In the genomic region with DNA sequence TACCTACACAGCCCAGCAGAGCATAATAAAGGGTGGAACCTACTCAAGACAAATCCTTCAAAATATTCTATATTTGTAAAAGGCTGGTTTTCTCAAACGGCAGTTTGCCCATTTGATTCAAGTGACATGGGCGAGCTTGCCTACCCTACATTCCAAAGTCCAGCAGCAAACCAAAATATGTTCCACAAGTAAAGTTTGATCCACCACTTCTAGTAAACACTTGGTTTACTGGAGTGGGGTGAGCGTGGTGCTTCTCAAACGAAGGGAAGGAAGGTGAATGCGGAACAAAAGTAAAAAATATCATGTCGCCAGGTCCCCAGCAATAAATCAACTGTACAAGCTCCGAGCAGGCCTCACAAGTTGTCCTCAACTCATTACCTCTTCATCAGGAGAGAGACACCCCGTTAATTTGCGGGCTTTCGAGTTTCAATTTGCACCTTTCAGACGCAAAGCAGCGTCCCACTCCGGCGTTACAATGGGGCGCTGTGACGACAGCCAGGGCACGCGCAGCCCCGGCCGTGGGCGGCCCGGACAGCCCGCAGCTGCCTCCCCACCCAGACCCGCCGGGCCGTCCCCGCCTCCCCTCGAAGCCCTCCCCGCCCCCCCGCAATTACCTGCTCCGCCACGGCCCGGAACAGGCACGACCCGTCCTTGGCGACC, we compare ENCODE assay signal across 8 cellular contexts. TPM values are rescaled to one million over a fixed set of nuclear protein-coding genes. Genes with fewer than 3 reads are reported as not detected.
A peak's percentile ranks its signal among the peaks of the same experiment; 100 is the strongest.
DNase-seq lines count a peak whose midpoint lies in the region; ATAC-seq, FAIRE-seq and TF ChIP-seq lines count a peak whose summit lies in the region.

No MANE protein-coding gene starts in this region.

- in situ Hi-C loops in HepG2 (cut with HindIII; ENCODE audit: extremely low pct_ligation_motif_present, low pct_unique_long_range_greater_than_20kb): no loop called here

- H3K9ac ChIP-seq in H9 (ENCODE audit: extremely low read depth, insufficient read length, low read length): peak overlapping the region; percentile 79
- H3K9ac ChIP-seq in colonic mucosa (ENCODE audit: low read depth in 2 of 2, low read length in 2 of 2): peak overlapping the region; percentile 52 to 100
- H3K9ac ChIP-seq in HepG2 (ENCODE audit: insufficient read depth, low read depth, low read length): peak overlapping the region; percentile 87

- TF ChIP-seq RAD21 in HepG2 (CRISPR knock-in tag; IDR thresholded peaks at IDR 0.05): no peak

- no CpG with 5 or more reads among the region's 36 CpGs for WGBS in H9 (ENCODE audit: extremely low coverage, insufficient read length, low lambda C conversion rate)
- under 1% methylated on average over 8 of the region's 36 CpGs for WGBS in HepG2 (ENCODE audit: low lambda C conversion rate)

- no TSS peak for BruUV-seq in HepG2 (replicated peaks; lab: Mats Ljungman, UMichigan)

- H4K91ac ChIP-seq in H9 (ENCODE audit: insufficient read length, low read depth, low read length): no peak overlapping the region

- H4K8ac ChIP-seq in H9 (replicated peaks; ENCODE audit: insufficient read length, low read depth, low read length): no peak overlapping the region

- no peak overlapping the region for H3K56ac ChIP-seq in H9 (ENCODE audit: insufficient read length, low read depth, low read length)

- H2BK15ac ChIP-seq in H9 (ENCODE audit: low read depth, low read length): no peak overlapping the region

- ATAC-seq in HepG2: peak; percentile 37

- no peak overlapping the region for H3K4ac ChIP-seq in H9 (ENCODE audit: low read depth, low read length)

- H3K36me3 ChIP-seq in MG63 (peaks cover 7% of the 10 kb centered on the region), colonic mucosa (no peaks in the 10 kb centered on the region), HepG2 (replicated peaks in 1 of 2; ENCODE audit: control insufficient read depth in 1 of 2, insufficient read depth in 2 of 2, low read length in 2 of 2) (0 out of 5 replicates have a peak, but pooled peaks cover 0 to 11% of the 10 kb centered on the region in 2 experiments)

- CTCF ChIA-PET in HepG2 (lab: Yijun Ruan, JAX; ENCODE audit: low intra/inter-chr PET ratio, low total read pairs): no interaction called here

- H3K4me3 ChIP-seq in GM12865 (ENCODE audit: low read depth, low read length): peak overlapping the region; percentile 98
- peak overlapping the region; percentile 85 for H3K4me3 ChIP-seq in MG63
- H3K4me3 ChIP-seq in colonic mucosa: peak overlapping the region; percentile 82
- peak overlapping the region; percentile 75 to 84 (median 78) for H3K4me3 ChIP-seq in HepG2 (replicated peaks in 1 of 3; ENCODE audit: insufficient read depth in 1 of 3, low read depth in 2 of 3, low read length in 3 of 3)

- H2BK5ac ChIP-seq in H9 (ENCODE audit: insufficient read length, low read length): no peak overlapping the region

- intact Hi-C loops in activated CD4-positive, alpha-beta T cell treated with anti-CD3 and anti-CD28 coated beads, Interleukin-2, amount 10 ng/mL, durations not matched to agents 24 days and 14 days (cut with micrococcal nuclease): loop anchor here (1.0 to 10.0 kb wide), 3 partner anchors 49 to 1625 kb away; no protein-coding TSS in a partner anchor
- intact Hi-C loops in colonic mucosa (cut with DNase I) (no loop called here), HepG2 (cut with micrococcal nuclease; ENCODE audit: unreplicated experiment) (loop anchor here (2.0 kb wide), 1 partner anchor 81 kb away; a partner anchor contains a TSS)

- H2AK5ac ChIP-seq in H9 (ENCODE audit: insufficient read length, low read length): no peak overlapping the region

- H3K27me3 ChIP-seq in H9 (ENCODE audit: insufficient read depth, low read length) (no peaks in the 10 kb centered on the region), MG63 (no peaks in the 10 kb centered on the region), colonic mucosa (no peaks in the 10 kb centered on the region), HepG2 (ENCODE audit: control insufficient read depth in 1 of 2, insufficient read depth in 2 of 2, low read length in 2 of 2) (peaks cover 0 to 4% of the 10 kb centered on the region in 2 experiments; a peak in 1 of 5 replicates)

- peaks cover 14% of the 10 kb centered on the region for H3K23me2 ChIP-seq in H9 (ENCODE audit: insufficient read length, low read depth, low read length, poor library complexity, severe bottlenecking)

- no peak overlapping the region for H4K5ac ChIP-seq in H9 (ENCODE audit: insufficient read length, low read depth, low read length)

- DNase-seq in GM12865 (ENCODE audit: low read depth) (peak; percentile 94), H9 (peak; percentile 39), MG63 (peak; percentile 66), colonic mucosa (peak; percentile 80), HepG2 (ENCODE audit: low spot score) (peak; percentile 21), cortex of kidney (lab: John Stamatoyannopoulos, UW) (no peak)
- DNase-seq in activated CD4-positive, alpha-beta T cell treated with anti-CD3 and anti-CD28 coated beads, Interleukin-2, amount 10 ng/mL, durations not matched to agents 24 days and 14 days: peak; percentile 93
- DNase-seq in stimulated activated CD4-positive, alpha-beta T cell treated with anti-CD3 and anti-CD28 coated beads, Interleukin-4, amount 100 ng/mL, for 24 hours: peak; percentile 77

- no peak overlapping the region for H3T11ph ChIP-seq in H9 (ENCODE audit: low read length)

- H3K79me2 ChIP-seq in H9 (ENCODE audit: insufficient read depth, low read length) (peaks cover 27% of the 10 kb centered on the region; the same call in 1 of the 2 replicates), HepG2 (ENCODE audit: insufficient read depth, low read length) (peaks cover 50% of the 10 kb centered on the region)

- H3K27me3 Mint-ChIP-seq in H9 (ENCODE audit: low read depth): no peaks in the 10 kb centered on the region
- H3K27me3 Mint-ChIP-seq in activated CD4-positive, alpha-beta T cell treated with anti-CD3 and anti-CD28 coated beads, Interleukin-2, amount 10 ng/mL, durations not matched to agents 24 days and 14 days: no peaks in the 10 kb centered on the region

- H3K4me1 Mint-ChIP-seq in H9: peaks cover 24 to 27% of the 10 kb centered on the region in 2 experiments
- peaks cover 32% of the 10 kb centered on the region for H3K4me1 Mint-ChIP-seq in activated CD4-positive, alpha-beta T cell treated with anti-CD3 and anti-CD28 coated beads, Interleukin-2, amount 10 ng/mL, durations not matched to agents 24 days and 14 days

- no peak overlapping the region for H2BK12ac ChIP-seq in H9 (ENCODE audit: insufficient read length, low read depth, low read length)

- H3K79me1 ChIP-seq in H9 (ENCODE audit: insufficient read depth, low read depth, low read length, poor library complexity, severe bottlenecking): no peaks in the 10 kb centered on the region

- H3K9me3 Mint-ChIP-seq in H9: peaks cover 0 to 2% of the 10 kb centered on the region in 2 experiments; a peak in 1 of 5 replicates
- H3K9me3 Mint-ChIP-seq in activated CD4-positive, alpha-beta T cell treated with anti-CD3 and anti-CD28 coated beads, Interleukin-2, amount 10 ng/mL, durations not matched to agents 24 days and 14 days: no peaks in the 10 kb centered on the region

- H3K14ac ChIP-seq in H9 (ENCODE audit: insufficient read depth, low read length): no peak overlapping the region

- peak overlapping the region; percentile 94 to 97 for H3K4me3 Mint-ChIP-seq in H9
- H3K4me3 Mint-ChIP-seq in activated CD4-positive, alpha-beta T cell treated with anti-CD3 and anti-CD28 coated beads, Interleukin-2, amount 10 ng/mL, durations not matched to agents 24 days and 14 days: peak overlapping the region; percentile 95

- POLR2A ChIA-PET in HepG2 (lab: Yijun Ruan, JAX): interaction anchor here (1.4 kb wide), 1 partner anchor 81 kb away, joined by 8 read pairs; a partner anchor contains a TSS

- no peak overlapping the region for H3K23ac ChIP-seq in H9 (ENCODE audit: insufficient read length, low read depth, low read length)

- no peak overlapping the region for H2BK20ac ChIP-seq in H9 (ENCODE audit: low read depth, low read length, poor library complexity, severe bottlenecking)

- no peak overlapping the region for H2BK120ac ChIP-seq in H9 (ENCODE audit: low read depth, low read length, poor library complexity, severe bottlenecking)

- H3K27ac ChIP-seq in H9 (ENCODE audit: insufficient read length, low read depth, low read length) (no peak overlapping the region), colonic mucosa (peak overlapping the region; percentile 99), HepG2 (ENCODE audit: extremely low read length, insufficient read depth, low read length) (peak overlapping the region; percentile 92)

- no peak for FAIRE-seq in HepG2 (lab: Jason Lieb, UNC)

- H4K20me1 ChIP-seq in H9 (ENCODE audit: control insufficient read depth, insufficient read depth, insufficient read length) (no peaks in the 10 kb centered on the region), HepG2 (ENCODE audit: insufficient read depth, low read length) (peaks cover 20% of the 10 kb centered on the region)

- TF ChIP-seq EP300 in HepG2 (IDR thresholded peaks at IDR 0.05; ENCODE audit: low read depth in 2 of 2, low read length in 2 of 2) (no peak), HepG2 (CRISPR knock-in tag; IDR thresholded peaks at IDR 0.05; ENCODE audit: borderline replicate concordance) (no peak)

- H3K4me2 ChIP-seq in H9 (ENCODE audit: insufficient read depth, insufficient read length, low read length): peak overlapping the region; percentile 86
- H3K4me2 ChIP-seq in HepG2 (ENCODE audit: low read depth, low read length): peak overlapping the region; percentile 99

- peak overlapping the region; percentile 26 to 96 (median 44); a peak in 4 of 7 replicates for H3K27ac Mint-ChIP-seq in H9
- H3K27ac Mint-ChIP-seq in activated CD4-positive, alpha-beta T cell treated with anti-CD3 and anti-CD28 coated beads, Interleukin-2, amount 10 ng/mL, durations not matched to agents 24 days and 14 days: peak overlapping the region; percentile 92

- H3K9me3 ChIP-seq in H9 (ENCODE audit: control insufficient read depth, low read depth, low read length) (no peaks in the 10 kb centered on the region), MG63 (no peaks in the 10 kb centered on the region), colonic mucosa (no peaks in the 10 kb centered on the region), HepG2 (ENCODE audit: low read length) (no peaks in the 10 kb centered on the region)

- no peak for TF ChIP-seq CTCF in GM12865 (IDR thresholded peaks at IDR 0.05; ENCODE audit: insufficient read depth, low read depth, low read length, missing control alignments)
- TF ChIP-seq CTCF in H9 (conservative IDR thresholded peaks at IDR 0.05): no peak
- no peak for TF ChIP-seq CTCF in colonic mucosa (IDR thresholded peaks at IDR 0.05)
- no peak for TF ChIP-seq CTCF in HepG2 (CRISPR knock-in tag; IDR thresholded peaks at IDR 0.05)

- no peak overlapping the region for H3K18ac ChIP-seq in H9 (ENCODE audit: insufficient read length, low read depth, low read length)

- peaks cover 6 to 10% (median 8%) of the 10 kb centered on the region in 3 experiments for H3K36me3 Mint-ChIP-seq in H9 (ENCODE audit: insufficient read depth in 1 of 3, low read depth in 3 of 3)
- H3K36me3 Mint-ChIP-seq in activated CD4-positive, alpha-beta T cell treated with anti-CD3 and anti-CD28 coated beads, Interleukin-2, amount 10 ng/mL, durations not matched to agents 24 days and 14 days (ENCODE audit: low read depth): peaks cover 23% of the 10 kb centered on the region

- no peaks in the 10 kb centered on the region for H3K4me1 ChIP-seq in H9 (ENCODE audit: insufficient read depth, low read length)
- H3K4me1 ChIP-seq in colonic mucosa: peaks cover 19% of the 10 kb centered on the region
- H3K4me1 ChIP-seq in HepG2 (ENCODE audit: insufficient read depth, low read length): peaks cover 31% of the 10 kb centered on the region

- H2AFZ ChIP-seq in H9 (ENCODE audit: low read length) (no peak overlapping the region), HepG2 (ENCODE audit: low read length) (peak overlapping the region; percentile 48)

- peak; percentile 41 to 50; a peak in 3 of 4 replicates for TF ChIP-seq POLR2A in HepG2 (IDR thresholded peaks at IDR 0.05; ENCODE audit: insufficient read depth in 1 of 2, low read depth in 2 of 2, low read length in 2 of 2)

RNA-seq across cellular contexts. Expression of a gene that starts 1.1 kb away (rescaled TPM):
- total RNA-seq in H9 (2021): 51.1 and 59.0 TPM in 2 replicates
- total RNA-seq in MG63 (2014; rRNA removed; shearing (Covaris generic); ENCODE audit: low replicate concordance): 5.2 and 21.9 TPM in 2 replicates
- 81.2 and 86.4 TPM in 2 replicates for total RNA-seq in activated CD4-positive, alpha-beta T cell treated with anti-CD3 and anti-CD28 coated beads, Interleukin-2, amount 10 ng/mL, durations not matched to agents 24 days and 14 days
- 10 to 100 TPM; 26.7 to 33.2 TPM for total RNA-seq in colonic mucosa
- 16.1 and 21.1 TPM in 2 replicates for total RNA-seq in HepG2 (2016; rRNA removed; fragmentation: Illumina TruSeq; extraction: Trizol)
- total RNA-seq in HepG2 (2016; cell fraction: cytosol; rRNA removed; fragmentation: Illumina TruSeq; extraction: Trizol; ENCODE audit: low read depth): 5.8 and 7.3 TPM in 2 replicates
- total RNA-seq in HepG2 (2016; cell fraction: insoluble cytoplasmic fraction; rRNA removed; fragmentation: Illumina TruSeq; extraction: Trizol): 15.5 and 21.2 TPM in 2 replicates
- 7.7 and 9.2 TPM in 2 replicates for total RNA-seq in HepG2 (2016; cell fraction: membrane; rRNA removed; fragmentation: Illumina TruSeq; extraction: Trizol)
- 36.4 and 37.2 TPM in 2 replicates for total RNA-seq in HepG2 (2016; cell fraction: nucleus; rRNA removed; fragmentation: Illumina TruSeq; extraction: Trizol)
- polyA plus RNA-seq in HepG2 (2011; rRNA removed): 14.7 and 18.0 TPM in 2 replicates
- 7.3 and 11.8 TPM in 2 replicates for polyA plus RNA-seq in HepG2 (2011; cell fraction: cytosol; rRNA removed)
- polyA plus RNA-seq in HepG2 (2011; cell fraction: nucleus; rRNA removed): 14.7 and 19.7 TPM in 2 replicates
- 17.3 and 19.5 TPM in 2 replicates for polyA plus RNA-seq in HepG2 (2012)
- 0.61 and 0.79 TPM in 2 replicates for polyA plus RNA-seq in HepG2 (2016; cell fraction: cytosol; fragmentation: Illumina TruSeq; extraction: Trizol; ENCODE audit: low read depth)
- polyA plus RNA-seq in HepG2 (2016; cell fraction: insoluble cytoplasmic fraction; fragmentation: Illumina TruSeq; extraction: Trizol; ENCODE audit: low read depth): 20.7 and 21.3 TPM in 2 replicates
- 2.2 and 2.9 TPM in 2 replicates for polyA plus RNA-seq in HepG2 (2016; cell fraction: membrane; fragmentation: Illumina TruSeq; extraction: Trizol; ENCODE audit: low read depth)
- polyA plus RNA-seq in HepG2 (2016; cell fraction: nucleus; fragmentation: Illumina TruSeq; extraction: Trizol; ENCODE audit: insufficient read depth, low read depth): 31.2 and 36.5 TPM in 2 replicates
- polyA minus RNA-seq in HepG2 (2011; rRNA and poly(A)+ RNA removed; ENCODE audit: low replicate concordance): 28.1 and 29.5 TPM in 2 replicates
- 23.0 and 27.3 TPM in 2 replicates for polyA minus RNA-seq in HepG2 (2011; cell fraction: cytosol; rRNA and poly(A)+ RNA removed)
- 64.8 and 79.4 TPM in 2 replicates for polyA minus RNA-seq in HepG2 (2011; cell fraction: nucleus; rRNA and poly(A)+ RNA removed)
